19 cellular contexts compared by ENCODE assay signal in genomic region chr4:75817901-75818300, GRCh38.
A peak's percentile ranks its signal among the peaks of the same experiment; 100 is the strongest.
DNase-seq lines count a peak whose midpoint lies in the region; ATAC-seq and TF ChIP-seq lines count a peak whose summit lies in the region.
"Had no signal": no experiment of that assay in that cellular context is flagged by ENCODE, and none has a peak within 500 bp of the region (broad histone marks: within the 10 kb centered on the region; RNA-seq: fewer than 3 reads in every experiment).

No MANE protein-coding gene starts in this region.

- no peaks in the 10 kb centered on the region for H3K9me3 Mint-ChIP-seq in activated CD4-positive, alpha-beta T cell treated with anti-CD3 and anti-CD28 coated beads, Interleukin-2, amount 10 ng/mL, durations not matched to agents 24 days and 14 days
- H3K9me3 Mint-ChIP-seq in activated CD4-positive, alpha-beta T cell treated with anti-CD3 and anti-CD28 coated beads for 36 hours (ENCODE audit: low read depth): no peaks in the 10 kb centered on the region
- H3K9me3 Mint-ChIP-seq in GM23338: no peaks in the 10 kb centered on the region
- H3K9me3 Mint-ChIP-seq: CD4-positive, alpha-beta T cell; CD8-positive, alpha-beta T cell had no signal

- intact Hi-C loops in activated CD4-positive, alpha-beta T cell treated with anti-CD3 and anti-CD28 coated beads, Interleukin-2, amount 10 ng/mL, durations not matched to agents 24 days and 14 days (cut with micrococcal nuclease): no loop called here
- intact Hi-C loops in activated CD4-positive, alpha-beta T cell treated with anti-CD3 and anti-CD28 coated beads for 36 hours (cut with DNase I, micrococcal nuclease): no loop called here
- intact Hi-C loops in PC-9 (cut with micrococcal nuclease; ENCODE audit: unreplicated experiment) (no loop called here), thyroid gland (cut with DNase I) (no loop called here)

- H4K20me1 ChIP-seq in GM23338 (replicated peaks; ENCODE audit: insufficient read depth) (no peaks in the 10 kb centered on the region), PC-9 (ENCODE audit: insufficient read depth) (no peaks in the 10 kb centered on the region)
- H4K20me1 ChIP-seq: BLaER1 treated with 17β-estradiol and CSF1 and Interleukin-3, amounts not matched to agents 10 nM and 100 nM had no signal

- H3K4me1 ChIP-seq in GM23338 (ENCODE audit: insufficient read depth) (no peaks in the 10 kb centered on the region), PC-9 (replicated peaks; ENCODE audit: insufficient read depth) (no peaks in the 10 kb centered on the region), thyroid gland (peaks cover 10 to 15% of the 10 kb centered on the region in 2 donors)
- H3K4me1 ChIP-seq: Caco-2 had no signal

- no peak overlapping the region for H3K4me3 Mint-ChIP-seq in activated CD4-positive, alpha-beta T cell treated with anti-CD3 and anti-CD28 coated beads, Interleukin-2, amount 10 ng/mL, durations not matched to agents 24 days and 14 days
- H3K4me3 Mint-ChIP-seq in activated CD4-positive, alpha-beta T cell treated with anti-CD3 and anti-CD28 coated beads for 36 hours: no peak overlapping the region
- H3K4me3 Mint-ChIP-seq in GM23338: no peak overlapping the region
- H3K4me3 Mint-ChIP-seq: B cell; CD4-positive, alpha-beta T cell; CD8-positive, alpha-beta T cell had no signal

- TF ChIP-seq POLR2A in thyroid gland (IDR thresholded peaks at IDR 0.05): no peak

- H2AFZ ChIP-seq in GM23338: no peak overlapping the region
- H2AFZ ChIP-seq in PC-9: no peak overlapping the region

- H3K36me3 ChIP-seq in GM23338 (ENCODE audit: insufficient read depth) (peaks cover 7% of the 10 kb centered on the region), PC-9 (ENCODE audit: low read depth) (peaks cover 6% of the 10 kb centered on the region; the same call in 1 of the 2 replicates), thyroid gland (peaks cover 13 to 22% of the 10 kb centered on the region in 2 donors)

- 0 out of 2 replicates have a peak overlapping the region, but pooled peaks have one; percentile 28 for H3K27ac ChIP-seq in GM23338 (ENCODE audit: low read depth)
- no peak overlapping the region for H3K27ac ChIP-seq in PC-9
- peak overlapping the region in 2 of 3 donors; percentile 46 to 60 for H3K27ac ChIP-seq in thyroid gland
- H3K27ac ChIP-seq: 22Rv1; A549; BLaER1 treated with 17β-estradiol and CSF1 and Interleukin-3, amounts not matched to agents 10 nM and 100 nM; C4-2B had no signal

- no peaks in the 10 kb centered on the region for H3K4me1 Mint-ChIP-seq in activated CD4-positive, alpha-beta T cell treated with anti-CD3 and anti-CD28 coated beads, Interleukin-2, amount 10 ng/mL, durations not matched to agents 24 days and 14 days
- H3K4me1 Mint-ChIP-seq in activated CD4-positive, alpha-beta T cell treated with anti-CD3 and anti-CD28 coated beads for 36 hours: peaks cover 4% of the 10 kb centered on the region
- no peaks in the 10 kb centered on the region for H3K4me1 Mint-ChIP-seq in GM23338
- H3K4me1 Mint-ChIP-seq: B cell had no signal

- POLR2A ChIA-PET in activated CD4-positive, alpha-beta T cell treated with anti-CD3 and anti-CD28 coated beads for 36 hours (lab: Charles Lee): interaction anchor here (0.6 kb wide), 1 partner anchor 294 kb away, joined by 4 read pairs; no protein-coding TSS in a partner anchor
- POLR2A ChIA-PET in PC-9 (lab: Charles Lee; ENCODE audit: unreplicated experiment): no interaction called here

- BruUV-seq in PC-9 (replicated peaks; lab: Mats Ljungman, UMichigan): TSS peak; percentile 12

- TF ChIP-seq CTCF in GM23338 (conservative IDR thresholded peaks at IDR 0.05; ENCODE audit: low read depth in 2 of 2) (no peak), PC-9 (conservative IDR thresholded peaks at IDR 0.05) (no peak), thyroid gland (IDR thresholded peaks at IDR 0.05) (no peak)

- WGBS in thyroid gland, 2 donors: 35 to 50% methylated on average over 2 of the region's 2 CpGs

- H3K4me3 ChIP-seq in GM23338 (no peak overlapping the region), PC-9 (no peak overlapping the region), thyroid gland (replicated peaks in 1 of 3) (no peak overlapping the region)
- H3K4me3 ChIP-seq: A549; BLaER1 treated with 17β-estradiol and CSF1 and Interleukin-3, amounts not matched to agents 10 nM and 100 nM had no signal

- no peaks in the 10 kb centered on the region for H3K9me2 ChIP-seq in GM23338 (ENCODE audit: insufficient read depth)
- no peaks in the 10 kb centered on the region for H3K9me2 ChIP-seq in PC-9 (ENCODE audit: insufficient read depth)

- CTCF ChIA-PET in activated CD4-positive, alpha-beta T cell treated with anti-CD3 and anti-CD28 coated beads for 36 hours (lab: Charles Lee): interaction anchor here (0.9 kb wide), 1 partner anchor 10 kb away, joined by 5 read pairs; no protein-coding TSS in a partner anchor
- CTCF ChIA-PET in PC-9 (lab: Charles Lee): no interaction called here

- H3K9me3 ChIP-seq in PC-9 (ENCODE audit: insufficient read depth, low read depth) (no peaks in the 10 kb centered on the region), thyroid gland (no peaks in the 10 kb centered on the region)
- H3K9me3 ChIP-seq: A549; BLaER1 treated with 17β-estradiol and CSF1 and Interleukin-3, amounts not matched to agents 10 nM and 100 nM; Caco-2 had no signal

- DNase-seq in activated CD4-positive, alpha-beta T cell treated with anti-CD3 and anti-CD28 coated beads, Interleukin-2, amount 10 ng/mL, durations not matched to agents 24 days and 14 days: peak; percentile 50
- DNase-seq in activated CD4-positive, alpha-beta T cell treated with anti-CD3 and anti-CD28 coated beads for 36 hours: no peak
- DNase-seq in GM23338 (ENCODE audit: low spot score) (no peak), PC-9 (no peak), thyroid gland (peak; percentile 57), midbrain (lab: John Stamatoyannopoulos, UW) (no peak)
- DNase-seq in activated CD4-positive, CD25-positive, alpha-beta regulatory T cell treated with anti-CD3 and anti-CD28 coated beads, Interleukin-2, amount 50 U/mL, for 72 hours: no peak
- DNase-seq: AML-193; Caco-2; Calu3; CD4-positive, alpha-beta T cell; CD8-positive, alpha-beta T cell; DMS79 treated with DMSO at 0.1 percent for 48 hours; GF-D8 had no signal

- no peak overlapping the region for H3K27ac Mint-ChIP-seq in activated CD4-positive, alpha-beta T cell treated with anti-CD3 and anti-CD28 coated beads, Interleukin-2, amount 10 ng/mL, durations not matched to agents 24 days and 14 days
- H3K27ac Mint-ChIP-seq in activated CD4-positive, alpha-beta T cell treated with anti-CD3 and anti-CD28 coated beads for 36 hours: no peak overlapping the region
- no peak overlapping the region for H3K27ac Mint-ChIP-seq in GM23338
- H3K27ac Mint-ChIP-seq: B cell; CD4-positive, alpha-beta T cell; CD8-positive, alpha-beta T cell had no signal

- H3K36me3 Mint-ChIP-seq in activated CD4-positive, alpha-beta T cell treated with anti-CD3 and anti-CD28 coated beads, Interleukin-2, amount 10 ng/mL, durations not matched to agents 24 days and 14 days (ENCODE audit: low read depth): peaks cover 21% of the 10 kb centered on the region
- peaks cover 14% of the 10 kb centered on the region for H3K36me3 Mint-ChIP-seq in activated CD4-positive, alpha-beta T cell treated with anti-CD3 and anti-CD28 coated beads for 36 hours (ENCODE audit: low read depth)
- peaks cover 13% of the 10 kb centered on the region for H3K36me3 Mint-ChIP-seq in GM23338 (ENCODE audit: low read depth)

- ATAC-seq in activated CD4-positive, alpha-beta T cell treated with anti-CD3 and anti-CD28 coated beads for 36 hours: no peak
- ATAC-seq in GM23338: no peak; the same call in 2 of the 3 replicates
- ATAC-seq: A549; CD8-positive, alpha-beta T cell had no signal

- H3F3A ChIP-seq in GM23338 (replicated peaks; ENCODE audit: low read depth) (peaks cover 7% of the 10 kb centered on the region; the same call in 1 of the 2 replicates), PC-9 (ENCODE audit: insufficient read depth, low read depth) (no peaks in the 10 kb centered on the region)

- H3K4me2 ChIP-seq in GM23338: no peak overlapping the region
- no peak overlapping the region for H3K4me2 ChIP-seq in PC-9
- H3K4me2 ChIP-seq: A549; BLaER1 treated with 17β-estradiol and CSF1 and Interleukin-3, amounts not matched to agents 10 nM and 100 nM had no signal

- H3K79me2 ChIP-seq in GM23338 (replicated peaks; ENCODE audit: insufficient read depth) (no peaks in the 10 kb centered on the region), PC-9 (ENCODE audit: low read depth) (no peaks in the 10 kb centered on the region)

- H3K27me3 ChIP-seq in GM23338 (ENCODE audit: insufficient read depth) (no peaks in the 10 kb centered on the region), PC-9 (ENCODE audit: insufficient read depth, low read depth) (no peaks in the 10 kb centered on the region), thyroid gland (no peaks in the 10 kb centered on the region)
- H3K27me3 ChIP-seq: BLaER1 treated with 17β-estradiol and CSF1 and Interleukin-3, amounts not matched to agents 10 nM and 100 nM had no signal

- no peaks in the 10 kb centered on the region for H3K27me3 Mint-ChIP-seq in activated CD4-positive, alpha-beta T cell treated with anti-CD3 and anti-CD28 coated beads, Interleukin-2, amount 10 ng/mL, durations not matched to agents 24 days and 14 days
- H3K27me3 Mint-ChIP-seq in activated CD4-positive, alpha-beta T cell treated with anti-CD3 and anti-CD28 coated beads for 36 hours: no peaks in the 10 kb centered on the region
- peaks cover 3% of the 10 kb centered on the region for H3K27me3 Mint-ChIP-seq in GM23338 (ENCODE audit: insufficient read depth, low read depth, poor library complexity)
- H3K27me3 Mint-ChIP-seq: B cell; CD4-positive, alpha-beta T cell had no signal

TF ChIP-seq in GM23338, 12 proteins besides CTCF, POLR2A, EP300 and RAD21 (continues in another document):
- TF ChIP-seq STAT1 (IDR thresholded peaks at IDR 0.05; ENCODE audit: unreplicated experiment): no peak
- no peak for TF ChIP-seq ZNF114 (CRISPR knock-in tag; IDR thresholded peaks at IDR 0.05)

Comparison
In these comparisons a context has a peak if more than half of its experiments do, and no peak if none do; other contexts are left out.
1. DNase-seq: peak in activated CD4-positive, alpha-beta T cell treated with anti-CD3 and anti-CD28 coated beads, Interleukin-2, amount 10 ng/mL, durations not matched to agents 24 days and 14 days (single experiment) and thyroid gland (2 of 2); none in activated CD4-positive, alpha-beta T cell treated with anti-CD3 and anti-CD28 coated beads for 36 hours (single experiment), GM23338 (single experiment), PC-9 (0 of 2), midbrain (single experiment) and activated CD4-positive, CD25-positive, alpha-beta regulatory T cell treated with anti-CD3 and anti-CD28 coated beads, Interleukin-2, amount 50 U/mL, for 72 hours (single experiment).